19 cellular contexts compared by ENCODE assay signal in genomic region chr20:49762940-49763766, GRCh38. TPM values are rescaled to one million over a fixed set of nuclear protein-coding genes. Genes with fewer than 3 reads are reported as not detected.
A peak's percentile ranks its signal among the peaks of the same experiment; 100 is the strongest.
DNase-seq lines count a peak whose midpoint lies in the region; ATAC-seq and TF ChIP-seq lines count a peak whose summit lies in the region.
"Had no signal": no experiment of that assay in that cellular context is flagged by ENCODE, and none has a peak within 500 bp of the region (broad histone marks: within the 10 kb centered on the region; RNA-seq: fewer than 3 reads in every experiment).

No MANE protein-coding gene starts in this region.

- H3K4me3 Mint-ChIP-seq in Calu3 (ENCODE audit: low read depth, unreplicated experiment) (no peak overlapping the region), mesothelial cell of epicardium (no peak overlapping the region)
- H3K4me3 Mint-ChIP-seq in activated naive CD8-positive, alpha-beta T cell treated with anti-CD3 and anti-CD28 coated beads, Interleukin-2, amount 50 U/mL, for 24 hours = no peak overlapping the region
- H3K4me3 Mint-ChIP-seq: CD8-positive, alpha-beta memory T cell; central memory CD8-positive, alpha-beta T cell had no signal

- intact Hi-C loops in Calu3 (cut with micrococcal nuclease; ENCODE audit: unreplicated experiment) = no loop called here
- intact Hi-C loops in mammary epithelial cell (cut with micrococcal nuclease) = no loop called here

- ATAC-seq in HG02623 (IDR thresholded peaks at IDR 0.05; ENCODE audit: unreplicated experiment) (no peak), GM18909 (IDR thresholded peaks at IDR 0.05; ENCODE audit: poor library complexity, unreplicated experiment) (no peak)
- ATAC-seq in activated naive CD8-positive, alpha-beta T cell treated with anti-CD3 and anti-CD28 coated beads, Interleukin-2, amount 50 U/mL, for 24 hours = no peak
- ATAC-seq: mucosa of descending colon had no signal

- no peaks in the 10 kb centered on the region for H3K79me2 ChIP-seq in mammary epithelial cell (ENCODE audit: insufficient read depth, low read length)

- H3K36me3 Mint-ChIP-seq in Calu3 (ENCODE audit: insufficient read depth, unreplicated experiment) = peaks cover 3% of the 10 kb centered on the region
- H3K36me3 Mint-ChIP-seq in mesothelial cell of epicardium = no peaks in the 10 kb centered on the region
- H3K36me3 Mint-ChIP-seq in activated naive CD8-positive, alpha-beta T cell treated with anti-CD3 and anti-CD28 coated beads, Interleukin-2, amount 50 U/mL, for 24 hours (ENCODE audit: low read depth) = no peaks in the 10 kb centered on the region

- H3K36me3 ChIP-seq in mammary epithelial cell (ENCODE audit: insufficient read depth, low read length) = no peaks in the 10 kb centered on the region

- TF ChIP-seq CTCF in Calu3 (IDR thresholded peaks at IDR 0.05; ENCODE audit: unreplicated experiment) = no peak
- TF ChIP-seq CTCF in mammary epithelial cell (conservative IDR thresholded peaks at IDR 0.05 in 1 of 2, IDR thresholded peaks at IDR 0.05 in 1 of 2; ENCODE audit: extremely low read depth in 1 of 2, insufficient read depth in 1 of 2, low read depth in 1 of 2, low read length in 2 of 2) = no peak
- TF ChIP-seq CTCF in mesothelial cell of epicardium (IDR thresholded peaks at IDR 0.05; ENCODE audit: unreplicated experiment) = no peak

- H3K27ac ChIP-seq in mammary epithelial cell (ENCODE audit: insufficient read depth, low read depth, low read length) = no peak overlapping the region

- H3K4me1 Mint-ChIP-seq in Calu3 (ENCODE audit: low read depth, unreplicated experiment) = peaks cover 44% of the 10 kb centered on the region
- peaks cover 20% of the 10 kb centered on the region for H3K4me1 Mint-ChIP-seq in mesothelial cell of epicardium
- peaks cover 8% of the 10 kb centered on the region for H3K4me1 Mint-ChIP-seq in activated naive CD8-positive, alpha-beta T cell treated with anti-CD3 and anti-CD28 coated beads, Interleukin-2, amount 50 U/mL, for 24 hours

- no peaks in the 10 kb centered on the region for H3K27me3 ChIP-seq in mammary epithelial cell (ENCODE audit: insufficient read depth, low read length)

- H3K4me2 ChIP-seq in mammary epithelial cell (ENCODE audit: insufficient read depth, low read depth, low read length) = no peak overlapping the region

- no peak overlapping the region for H3K27ac Mint-ChIP-seq in Calu3 (ENCODE audit: unreplicated experiment)
- peak overlapping the region; percentile 6 for H3K27ac Mint-ChIP-seq in mesothelial cell of epicardium
- H3K27ac Mint-ChIP-seq in activated naive CD8-positive, alpha-beta T cell treated with anti-CD3 and anti-CD28 coated beads, Interleukin-2, amount 50 U/mL, for 24 hours = no peak overlapping the region
- H3K27ac Mint-ChIP-seq: CD8-positive, alpha-beta memory T cell had no signal

- H3K27me3 Mint-ChIP-seq in Calu3 (ENCODE audit: unreplicated experiment) = no peaks in the 10 kb centered on the region
- H3K27me3 Mint-ChIP-seq in mesothelial cell of epicardium (ENCODE audit: low read depth) = no peaks in the 10 kb centered on the region
- peaks cover 33% of the 10 kb centered on the region for H3K27me3 Mint-ChIP-seq in activated naive CD8-positive, alpha-beta T cell treated with anti-CD3 and anti-CD28 coated beads, Interleukin-2, amount 50 U/mL, for 24 hours
- H3K27me3 Mint-ChIP-seq: central memory CD8-positive, alpha-beta T cell had no signal

- BruUV-seq in Calu3 (replicated peaks; lab: Mats Ljungman, UMichigan) (no TSS peak), mammary epithelial cell (replicated peaks; lab: Mats Ljungman, UMichigan) (no TSS peak)

- CTCF ChIA-PET in Calu3 (lab: Charles Lee) = interaction anchor here (0.7 to 1.8 kb wide), 6 partner anchors 9 to 50 kb away, joined by 3 to 6 read pairs (median 4); partner anchors contain the start of gene SLC9A8
- CTCF ChIA-PET in mammary epithelial cell (lab: Charles Lee; ENCODE audit: low non-redundant PET) = no interaction called here

- no peak overlapping the region for H2AFZ ChIP-seq in mammary epithelial cell (ENCODE audit: low read depth, low read length)

- no peak overlapping the region for H3K9ac ChIP-seq in mammary epithelial cell (ENCODE audit: insufficient read depth, low read length)

- no peak overlapping the region for H3K4me3 ChIP-seq in mammary epithelial cell (replicated peaks in 1 of 3; ENCODE audit: insufficient read depth in 1 of 3, low read depth in 2 of 3, low read length in 3 of 3)
- H3K4me3 ChIP-seq: mucosa of descending colon had no signal

- DNase-seq in Calu3 (peak; percentile 24), NCI-H226 (peak; percentile 51), mammary epithelial cell (peak; percentile 29), mesothelial cell of epicardium (ENCODE audit: low spot score in 2 of 2, unreplicated experiment in 2 of 2) (no peak), occipital lobe (lab: John Stamatoyannopoulos, UW) (no peak)
- no peak for DNase-seq in activated naive CD8-positive, alpha-beta T cell treated with anti-CD3 and anti-CD28 coated beads, Interleukin-2, amount 50 U/mL, for 24 hours
- DNase-seq: CD8-positive, alpha-beta memory T cell; DMS79 treated with DMSO at 0.1 percent for 48 hours; effector memory CD4-positive, alpha-beta T cell; GOT3; hippocampal formation; IMR-90; mucosa of descending colon; NCI-H2029; stimulated activated naive CD4-positive, alpha-beta T cell treated with Interleukin-2 at 50 U/mL for 16 hours; T-helper 9 cell had no signal

- H3K9me3 ChIP-seq in mammary epithelial cell (replicated peaks; ENCODE audit: insufficient read depth, low read length) = no peaks in the 10 kb centered on the region
- H3K9me3 ChIP-seq: mucosa of descending colon had no signal

- in situ Hi-C loops in mammary epithelial cell (cut with MboI; ENCODE audit: low sequenced_read_pairs in 2 of 2) = no loop called here

- peaks cover 14% of the 10 kb centered on the region for H3K4me1 ChIP-seq in mammary epithelial cell (ENCODE audit: insufficient read depth, low read length)

- dilution Hi-C loops in mammary epithelial cell (cut with HindIII; ENCODE audit: low sequenced_read_pairs) = no loop called here

- H4K20me1 ChIP-seq in mammary epithelial cell (ENCODE audit: insufficient read depth, low read length) = no peaks in the 10 kb centered on the region

- WGBS in mammary epithelial cell (ENCODE audit: low coverage, missing lambda C conversion rate) = 98% methylated on average over 12 of the region's 12 CpGs

- no peaks in the 10 kb centered on the region for H3K9me3 Mint-ChIP-seq in Calu3 (ENCODE audit: low read depth, unreplicated experiment)
- H3K9me3 Mint-ChIP-seq in mesothelial cell of epicardium = no peaks in the 10 kb centered on the region
- no peaks in the 10 kb centered on the region for H3K9me3 Mint-ChIP-seq in activated naive CD8-positive, alpha-beta T cell treated with anti-CD3 and anti-CD28 coated beads, Interleukin-2, amount 50 U/mL, for 24 hours
- H3K9me3 Mint-ChIP-seq: CD8-positive, alpha-beta memory T cell; central memory CD8-positive, alpha-beta T cell had no signal

RNA-seq across cellular contexts. Expression of gene B4GALT5, which starts 49.5 kb away (rescaled TPM):
- 117 and 131 TPM in 2 replicates for total RNA-seq in Calu3 (2022)
- 10 to 100 TPM; 22.7 to 22.8 TPM for total RNA-seq in mammary epithelial cell
- polyA plus RNA-seq in mammary epithelial cell = 24.0 TPM
- 17.7 TPM for polyA minus RNA-seq in mammary epithelial cell
- total RNA-seq in mesothelial cell of epicardium = 52.6 to 53.8 TPM (median 52.6 TPM) in 3 replicates
- total RNA-seq in occipital lobe = 59.3 TPM

RNA-seq across cellular contexts. Expression of gene SLC9A8, which starts 49.5 kb away (rescaled TPM):
- total RNA-seq in Calu3 (2022) = 30.0 and 31.7 TPM in 2 replicates
- 1 to 10 TPM; 6.8 to 7.7 TPM for total RNA-seq in mammary epithelial cell
- polyA plus RNA-seq in mammary epithelial cell = 1.6 TPM
- 2.8 TPM for polyA minus RNA-seq in mammary epithelial cell
- 9.7 to 11.9 TPM (median 10.6 TPM) in 3 replicates for total RNA-seq in mesothelial cell of epicardium
- 6.1 TPM for total RNA-seq in occipital lobe

Comparison
In these comparisons a context has a peak if more than half of its experiments do, and no peak if none do; other contexts are left out.
1. DNase-seq: peak in Calu3 (single experiment), NCI-H226 (single experiment) and mammary epithelial cell (single experiment); none in mesothelial cell of epicardium (0 of 2), occipital lobe (single experiment) and activated naive CD8-positive, alpha-beta T cell treated with anti-CD3 and anti-CD28 coated beads, Interleukin-2, amount 50 U/mL, for 24 hours (single experiment).